Comparison of ENCODE assay signal across 14 cellular contexts in genomic region chr17:35002876-35003551, GRCh38. TPM values are rescaled to one million over a fixed set of nuclear protein-coding genes. Genes with fewer than 3 reads are reported as not detected.
DNase-seq lines count a peak whose midpoint lies in the region; ATAC-seq lines count a peak whose summit lies in the region.
"Had no signal": no experiment of that assay in that cellular context is flagged by ENCODE, and none has a peak within 500 bp of the region (broad histone marks: within the 10 kb centered on the region; RNA-seq: fewer than 3 reads in every experiment).

No MANE protein-coding gene starts in this region.

- DNase-seq in A172 (ENCODE audit: low spot score) (peak; percentile 69), MG63 (peak; percentile 34), cerebellum (ENCODE audit: low spot score) (peak; percentile 48), left lobe of liver (ENCODE audit: low spot score) (no peak), NCI-H2196 (lab: John Stamatoyannopoulos, UW; ENCODE audit: unreplicated experiment) (no peak), DMS 273 (lab: John Stamatoyannopoulos, UW; ENCODE audit: unreplicated experiment) (no peak)
- DNase-seq: activated naive CD4-positive, alpha-beta T cell treated with Interleukin-2 at 50 U/mL for 16 hours; foreskin keratinocyte; kidney had no signal

- H3K9me3 ChIP-seq in MG63 = no peaks in the 10 kb centered on the region
- H3K9me3 ChIP-seq: vagina had no signal

- no peak overlapping the region for H3K4me3 ChIP-seq in MG63
- H3K4me3 ChIP-seq: coronary artery, smooth muscle cell, vagina had no signal

- H3K36me3 ChIP-seq in MG63 = peaks cover 54% of the 10 kb centered on the region

- H3K27me3 ChIP-seq in MG63 = no peaks in the 10 kb centered on the region
- H3K27me3 ChIP-seq: foreskin keratinocyte, vagina had no signal

- ATAC-seq in left lobe of liver (peak; percentile 57), HG02759 (IDR thresholded peaks at IDR 0.05; ENCODE audit: unreplicated experiment) (no peak), GM21825 (IDR thresholded peaks at IDR 0.05; ENCODE audit: unreplicated experiment) (no peak)
- ATAC-seq: foreskin keratinocyte had no signal

RNA-seq across cellular contexts. Expression of gene LIG3, which starts 22.7 kb away (rescaled TPM):
- total RNA-seq in A172 (2014; rRNA removed; shearing (Covaris generic)) = 41.5 and 52.0 TPM in 2 replicates
- total RNA-seq in MG63 (2014; rRNA removed; shearing (Covaris generic); ENCODE audit: low replicate concordance) = 16.3 and 45.6 TPM in 2 replicates
- total RNA-seq in cerebellum (50.4 TPM), left lobe of liver (16.3 TPM)

RNA-seq across cellular contexts. Expression of gene ZNF830, which starts 41.7 kb away (rescaled TPM):
- total RNA-seq in A172 (2014; rRNA removed; shearing (Covaris generic)) = 17.6 and 25.4 TPM in 2 replicates
- total RNA-seq in MG63 (2014; rRNA removed; shearing (Covaris generic); ENCODE audit: low replicate concordance) = 12.4 and 16.1 TPM in 2 replicates
- total RNA-seq in cerebellum (11.1 TPM), left lobe of liver (4.4 TPM)

RNA-seq across cellular contexts. Expression of gene CCT6B, which starts 41.8 kb away (rescaled TPM):
- 4.5 and 5.0 TPM in 2 replicates for total RNA-seq in A172 (2014; rRNA removed; shearing (Covaris generic))
- total RNA-seq in MG63 (2014; rRNA removed; shearing (Covaris generic); ENCODE audit: low replicate concordance) = not detected in 2 replicates
- total RNA-seq in cerebellum = 4.0 TPM
- 2.1 TPM for total RNA-seq in left lobe of liver

Comparison
In these comparisons a context has a peak if more than half of its experiments do, and no peak if none do; other contexts are left out.
1. DNase-seq: peak in A172 (single experiment), MG63 (single experiment) and cerebellum (single experiment); none in left lobe of liver (single experiment), NCI-H2196 (single experiment) and DMS 273 (single experiment).